ENCODE assay signal across 8 cellular contexts in genomic region chr5:65925094-65925600, GRCh38. TPM values are rescaled to one million over a fixed set of nuclear protein-coding genes. Genes with fewer than 3 reads are reported as not detected.
DNase-seq lines count a peak whose midpoint lies in the region; ATAC-seq and TF ChIP-seq lines count a peak whose summit lies in the region.

No MANE protein-coding gene starts in this region.

- H3K27me3 Mint-ChIP-seq in activated CD8-positive, alpha-beta T cell treated with anti-CD3 and anti-CD28 coated beads, Interleukin-2, amount 10 ng/mL, durations not matched to agents 7 days and 5 days (ENCODE audit: low read depth) = peaks cover 16% of the 10 kb centered on the region
- H3K27me3 Mint-ChIP-seq in effector memory CD8-positive, alpha-beta T cell = no peaks in the 10 kb centered on the region
- H3K27me3 Mint-ChIP-seq in mesothelial cell of epicardium (ENCODE audit: low read depth) = no peaks in the 10 kb centered on the region

- H3K9me3 Mint-ChIP-seq in activated CD8-positive, alpha-beta T cell treated with anti-CD3 and anti-CD28 coated beads, Interleukin-2, amount 10 ng/mL, durations not matched to agents 7 days and 5 days (ENCODE audit: insufficient read depth) = no peaks in the 10 kb centered on the region
- no peaks in the 10 kb centered on the region for H3K9me3 Mint-ChIP-seq in effector memory CD8-positive, alpha-beta T cell
- H3K9me3 Mint-ChIP-seq in mesothelial cell of epicardium = no peaks in the 10 kb centered on the region

- peak overlapping the region; percentile 90 for H3K27ac Mint-ChIP-seq in activated CD8-positive, alpha-beta T cell treated with anti-CD3 and anti-CD28 coated beads, Interleukin-2, amount 10 ng/mL, durations not matched to agents 7 days and 5 days
- peak overlapping the region; percentile 95 to 96 for H3K27ac Mint-ChIP-seq in effector memory CD8-positive, alpha-beta T cell
- H3K27ac Mint-ChIP-seq in mesothelial cell of epicardium = peak overlapping the region; percentile 97

- CTCF ChIA-PET in activated CD8-positive, alpha-beta T cell treated with anti-CD3 and anti-CD28 coated beads, Interleukin-2, amount 10 ng/mL, durations not matched to agents 7 days and 5 days (lab: Charles Lee) = interaction anchor here (2.3 kb wide), 1 partner anchor 164 kb away, joined by 9 read pairs; no protein-coding TSS in a partner anchor

- no peak for TF ChIP-seq CTCF in mesothelial cell of epicardium (IDR thresholded peaks at IDR 0.05; ENCODE audit: unreplicated experiment)

- DNase-seq in AG20443 (ENCODE audit: low spot score) (peak; percentile 65), NCI-H82 treated with DMSO at 0.1 percent for 48 hours (lab: John Stamatoyannopoulos, UW; ENCODE audit: unreplicated experiment) (peak; percentile 17), mesothelial cell of epicardium (ENCODE audit: low spot score in 2 of 2, unreplicated experiment in 2 of 2) (peak in 1 of 2 experiments; percentile 77)
- peak; percentile 79 for DNase-seq in activated CD8-positive, alpha-beta T cell treated with anti-CD3 and anti-CD28 coated beads, Interleukin-2, amount 10 ng/mL, durations not matched to agents 7 days and 5 days
- peak; percentile 62 to 70 (median 67) for DNase-seq in effector memory CD8-positive, alpha-beta T cell
- peak; percentile 38 to 56 for DNase-seq in stimulated activated CD8-positive, alpha-beta memory T cell treated with anti-CD3 and anti-CD28 coated beads, Interleukin-2, amount 100 ng/mL, for 1 hour (ENCODE audit: low read depth in 2 of 2)

- peaks cover 8% of the 10 kb centered on the region for H3K36me3 Mint-ChIP-seq in activated CD8-positive, alpha-beta T cell treated with anti-CD3 and anti-CD28 coated beads, Interleukin-2, amount 10 ng/mL, durations not matched to agents 7 days and 5 days (ENCODE audit: low read depth)
- H3K36me3 Mint-ChIP-seq in effector memory CD8-positive, alpha-beta T cell (ENCODE audit: insufficient read depth) = peaks cover 34% of the 10 kb centered on the region
- no peaks in the 10 kb centered on the region for H3K36me3 Mint-ChIP-seq in mesothelial cell of epicardium

- peak; percentile 52 for ATAC-seq in GM19025 (IDR thresholded peaks at IDR 0.05; ENCODE audit: low read depth, unreplicated experiment)
- peak; percentile 59 for ATAC-seq in HG03196 (IDR thresholded peaks at IDR 0.05; ENCODE audit: unreplicated experiment)
- peak; percentile 55 for ATAC-seq in activated CD8-positive, alpha-beta T cell treated with anti-CD3 and anti-CD28 coated beads, Interleukin-2, amount 10 ng/mL, durations not matched to agents 7 days and 5 days
- peak; percentile 62 for ATAC-seq in effector memory CD8-positive, alpha-beta T cell (replicated peaks)

- H3K4me1 Mint-ChIP-seq in activated CD8-positive, alpha-beta T cell treated with anti-CD3 and anti-CD28 coated beads, Interleukin-2, amount 10 ng/mL, durations not matched to agents 7 days and 5 days (ENCODE audit: low read depth) = peaks cover 22% of the 10 kb centered on the region
- H3K4me1 Mint-ChIP-seq in effector memory CD8-positive, alpha-beta T cell (ENCODE audit: low read depth in 2 of 2) = peaks cover 25 to 29% of the 10 kb centered on the region in 2 donors
- H3K4me1 Mint-ChIP-seq in mesothelial cell of epicardium = peaks cover 34% of the 10 kb centered on the region

- peak overlapping the region; percentile 76 for H3K4me3 Mint-ChIP-seq in activated CD8-positive, alpha-beta T cell treated with anti-CD3 and anti-CD28 coated beads, Interleukin-2, amount 10 ng/mL, durations not matched to agents 7 days and 5 days
- peak overlapping the region; percentile 91 to 97 for H3K4me3 Mint-ChIP-seq in effector memory CD8-positive, alpha-beta T cell
- H3K4me3 Mint-ChIP-seq in mesothelial cell of epicardium = peak overlapping the region; percentile 78

- POLR2A ChIA-PET in activated CD8-positive, alpha-beta T cell treated with anti-CD3 and anti-CD28 coated beads, Interleukin-2, amount 10 ng/mL, durations not matched to agents 7 days and 5 days (lab: Charles Lee) = interaction anchor here (0.5 to 3.5 kb wide), 7 partner anchors 119 to 219 kb away, joined by 3 to 18 read pairs (median 3); partner anchors contain the start of genes NLN, SGTB and SREK1

RNA-seq across cellular contexts. Expression of gene ERBIN, which starts 1.2 kb away (rescaled TPM):
- total RNA-seq in activated CD8-positive, alpha-beta T cell treated with anti-CD3 and anti-CD28 coated beads, Interleukin-2, amount 10 ng/mL, durations not matched to agents 7 days and 5 days = 10 to 100 TPM; 44.8 to 46.9 TPM
- 75.7 to 83.3 TPM (median 81.8 TPM) in 3 replicates for total RNA-seq in mesothelial cell of epicardium
